In the genomic region with DNA sequence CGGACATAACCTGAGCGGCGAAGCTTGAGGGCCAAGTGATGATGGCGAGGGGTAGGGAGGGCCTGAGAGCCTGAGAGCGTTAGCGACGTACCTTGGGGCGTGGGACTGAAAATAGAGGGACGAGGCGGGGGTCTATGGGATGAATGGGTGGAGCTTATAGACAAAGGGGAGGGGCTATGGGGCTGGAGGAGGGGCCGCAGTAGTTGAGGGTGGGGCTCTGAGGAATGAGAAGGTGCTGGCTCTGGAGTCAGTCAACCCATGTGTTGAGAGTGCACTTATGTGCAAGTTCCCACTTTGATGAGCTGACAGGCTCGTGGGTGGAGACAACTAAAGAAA, we compare ENCODE assay signal across 1 cellular context.
TF ChIP-seq lines count a peak whose summit lies in the region.

No MANE protein-coding gene starts in this region.

TF ChIP-seq in neural cell, 6 proteins besides CTCF, POLR2A, EP300 and RAD21 (continued from another document):
- no peak for TF ChIP-seq TAF1 (IDR thresholded peaks at IDR 0.05; ENCODE audit: low read depth)
